ENCODE assay signal across 9 cellular contexts in genomic region chr10:123136806-123137642, GRCh38. TPM values are rescaled to one million over a fixed set of nuclear protein-coding genes. Genes with fewer than 3 reads are reported as not detected.
DNase-seq lines count a peak whose midpoint lies in the region; ATAC-seq and TF ChIP-seq lines count a peak whose summit lies in the region.
"Had no signal": no experiment of that assay in that cellular context is flagged by ENCODE, and none has a peak within 500 bp of the region (broad histone marks: within the 10 kb centered on the region; RNA-seq: fewer than 3 reads in every experiment).

No MANE protein-coding gene starts in this region.

- no peak for ATAC-seq in HG03442 (IDR thresholded peaks at IDR 0.05; ENCODE audit: unreplicated experiment)
- no peak for ATAC-seq in HG02759 (IDR thresholded peaks at IDR 0.05; ENCODE audit: unreplicated experiment)

- no peak for TF ChIP-seq EP300 in sigmoid colon (IDR thresholded peaks at IDR 0.05)

- 1 to 2% methylated on average over 83 of the region's 83 CpGs for WGBS in sigmoid colon, 2 donors

- H3K4me1 ChIP-seq in Peyer's patch (peaks cover 0 to 54% (median 28%) of the 10 kb centered on the region in 4 donors), sigmoid colon (peaks cover 0 to 66% (median 56%) of the 10 kb centered on the region in 4 donors)

- H3K36me3 Mint-ChIP-seq in endothelial cell (ENCODE audit: low read depth, unreplicated experiment) (no peaks in the 10 kb centered on the region), CD14-positive monocyte (peaks cover 0 to 9% of the 10 kb centered on the region in 2 donors)

- H3K36me3 ChIP-seq in Peyer's patch (no peaks in the 10 kb centered on the region), sigmoid colon (no peaks in the 10 kb centered on the region)

- no peak for TF ChIP-seq CTCF in Peyer's patch (IDR thresholded peaks at IDR 0.05)
- no peak for TF ChIP-seq CTCF in endothelial cell (IDR thresholded peaks at IDR 0.05; ENCODE audit: unreplicated experiment)
- TF ChIP-seq CTCF in sigmoid colon (IDR thresholded peaks at IDR 0.05): no peak
- no peak for TF ChIP-seq CTCF in CD14-positive monocyte (IDR thresholded peaks at IDR 0.05)

- H3K4me3 Mint-ChIP-seq in endothelial cell (ENCODE audit: unreplicated experiment) (peak overlapping the region; percentile 78), CD14-positive monocyte (peak overlapping the region in 1 of 2 donors; percentile 91)

- no peaks in the 10 kb centered on the region for H3K9me3 ChIP-seq in Peyer's patch
- H3K9me3 ChIP-seq in sigmoid colon: no peaks in the 10 kb centered on the region

- H3K4me3 ChIP-seq in Peyer's patch (peak overlapping the region; percentile 2 to 55 (median 50)), sigmoid colon (peak overlapping the region in 3 of 4 donors; percentile 4 to 26 (median 7))

- H3K4me1 Mint-ChIP-seq in endothelial cell (ENCODE audit: unreplicated experiment) (peaks cover 27% of the 10 kb centered on the region), CD14-positive monocyte (peaks cover 43% of the 10 kb centered on the region)

- TF ChIP-seq POLR2A in Peyer's patch (IDR thresholded peaks at IDR 0.05): no peak
- no peak for TF ChIP-seq POLR2A in sigmoid colon (IDR thresholded peaks at IDR 0.05)

- H3K9me3 Mint-ChIP-seq in endothelial cell (ENCODE audit: unreplicated experiment) (no peaks in the 10 kb centered on the region), CD14-positive monocyte (peaks cover 0 to 37% (median 17%) of the 10 kb centered on the region in 7 donors)

- DNase-seq in DMS53 (lab: John Stamatoyannopoulos, UW) (peak; percentile 54), DMS53 treated with DMSO at 0.1 percent for 48 hours (lab: John Stamatoyannopoulos, UW; ENCODE audit: unreplicated experiment) (no peak), Peyer's patch (no peak), endothelial cell (ENCODE audit: low spot score) (peak; percentile 44), sigmoid colon (no peak), CD14-positive monocyte (ENCODE audit: low spot score) (no peak)
- DNase-seq: foreskin melanocyte had no signal

- intact Hi-C loops in sigmoid colon (cut with DNase I) (loop anchor here (10.0 kb wide), 1 partner anchor 828 kb away; no protein-coding TSS in a partner anchor), CD14-positive monocyte (cut with micrococcal nuclease) (loop anchor here in 1 of 2 donors (10.0 kb wide), 1 partner anchor 828 kb away; no protein-coding TSS in a partner anchor)

- H3K27me3 ChIP-seq in Peyer's patch (peaks cover 0 to 96% of the 10 kb centered on the region in 2 donors), sigmoid colon (peaks cover 87 to 100% (median 100%) of the 10 kb centered on the region in 3 donors)

- H3K27ac Mint-ChIP-seq in endothelial cell (ENCODE audit: unreplicated experiment) (no peak overlapping the region), CD14-positive monocyte (peak overlapping the region in 1 of 7 donors; percentile 23)

- peaks cover 35% of the 10 kb centered on the region for H3K27me3 Mint-ChIP-seq in endothelial cell (ENCODE audit: unreplicated experiment)
- H3K27me3 Mint-ChIP-seq in CD14-positive monocyte (ENCODE audit: low read depth in 3 of 3): peaks cover 89 to 98% (median 92%) of the 10 kb centered on the region in 3 donors

- H3K27ac ChIP-seq in Peyer's patch (no peak overlapping the region), sigmoid colon (no peak overlapping the region)

RNA-seq across cellular contexts. Expression of gene HMX3, which starts 1.3 kb away (rescaled TPM):
- total RNA-seq in Peyer's patch (1 to 10 TPM in 2 of 4 donors, not detected in 2; 1.1 to 3.4 TPM), endothelial cell (ENCODE audit: unreplicated experiment) (not detected), sigmoid colon (under 1 TPM in 2 of 4 donors, not detected in 2; 0.68 to 0.83 TPM)
- polyA plus RNA-seq in sigmoid colon (under 1 TPM in 1 of 3 donors, not detected in 2; 0.52 TPM), CD14-positive monocyte (not detected)

RNA-seq across cellular contexts. Expression of gene HMX2, which starts 10.9 kb away (rescaled TPM):
- total RNA-seq in Peyer's patch (1 to 10 TPM in 1 of 4 donors, not detected in 3; 1.0 TPM), endothelial cell (ENCODE audit: unreplicated experiment) (not detected), sigmoid colon (under 1 TPM in 3 of 4 donors, not detected in 1; 0.27 to 0.55 (median 0.36) TPM)
- polyA plus RNA-seq in sigmoid colon (under 1 TPM in 1 of 3 donors, not detected in 2; 0.36 TPM), CD14-positive monocyte (not detected)

RNA-seq across cellular contexts. Expression of gene BUB3, which starts 17.2 kb away (rescaled TPM):
- total RNA-seq in Peyer's patch (100 to 1,000 TPM in 2 of 4 donors, 10 to 100 TPM in 2; 51.1 to 168 (median 102) TPM), endothelial cell (ENCODE audit: unreplicated experiment) (107 TPM), sigmoid colon (100 to 1,000 TPM in 2 of 4 donors, 10 to 100 TPM in 2; 75.6 to 116 (median 101) TPM)
- polyA plus RNA-seq in sigmoid colon (10 to 100 TPM; 39.6 to 82.1 (median 68.7) TPM), CD14-positive monocyte (10 to 100 TPM; 80.4 to 96.4 TPM)

Comparison
In these comparisons a context has a peak if more than half of its experiments do, and no peak if none do; other contexts are left out.
1. DNase-seq: peak in DMS53 (single experiment) and endothelial cell (single experiment); none in DMS53 treated with DMSO at 0.1 percent for 48 hours (single experiment), Peyer's patch (0 of 3), sigmoid colon (single experiment) and CD14-positive monocyte (single experiment).